ENCODE assay signal across 16 cellular contexts in the genomic region with DNA sequence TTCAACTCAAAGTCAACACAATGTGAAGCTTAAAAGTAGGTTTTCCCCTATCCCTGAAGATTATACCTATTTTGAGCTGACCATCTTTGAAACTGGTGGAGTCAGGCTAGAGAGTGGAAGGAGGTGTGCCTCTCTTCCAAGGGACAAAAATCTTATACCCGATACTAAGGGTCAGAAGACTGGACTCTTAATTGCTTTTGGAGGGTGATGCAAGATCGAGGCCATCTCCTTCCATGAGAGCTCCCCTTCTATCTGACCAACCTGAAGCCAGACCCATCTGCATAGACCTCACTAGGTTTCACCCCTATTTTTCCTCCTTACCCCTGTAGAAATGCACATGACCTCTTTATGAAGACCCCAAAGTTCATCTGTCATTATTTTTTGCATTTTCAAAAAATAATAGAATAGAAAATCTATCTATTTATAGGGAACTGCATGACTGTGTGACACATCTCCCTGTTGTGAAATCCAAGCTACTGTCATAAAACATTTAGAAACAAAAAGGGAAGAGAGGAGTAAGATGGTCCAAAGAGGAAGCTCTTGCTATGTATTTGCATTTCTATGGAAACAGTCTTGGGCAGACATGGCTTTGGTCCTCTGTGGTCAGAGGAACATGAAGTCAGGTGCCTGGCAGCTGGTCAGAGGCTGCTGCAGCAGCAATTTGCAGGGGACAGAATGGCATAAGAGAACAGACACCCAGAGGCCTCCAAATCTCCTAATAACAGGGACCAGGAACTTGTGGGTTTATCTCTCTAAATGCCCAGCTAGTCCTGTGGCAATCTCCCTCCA.
DNase-seq lines count a peak whose midpoint lies in the region; ATAC-seq and TF ChIP-seq lines count a peak whose summit lies in the region.
"Had no signal": no experiment of that assay in that cellular context is flagged by ENCODE, and none has a peak within 500 bp of the region (broad histone marks: within the 10 kb centered on the region; RNA-seq: fewer than 3 reads in every experiment).

No MANE protein-coding gene starts in this region.

- TF ChIP-seq POLR2A in heart left ventricle (IDR thresholded peaks at IDR 0.05) = no peak

- no peaks in the 10 kb centered on the region for H3K36me3 ChIP-seq in heart left ventricle

- peaks cover 0 to 1% (median 0%) of the 10 kb centered on the region in 9 donors for H3K27me3 ChIP-seq in heart left ventricle

- peaks cover 30% of the 10 kb centered on the region for H3K4me1 Mint-ChIP-seq in CD14-positive monocyte

- H3K27me3 Mint-ChIP-seq in CD14-positive monocyte (ENCODE audit: low read depth in 3 of 3) = peaks cover 5 to 11% (median 8%) of the 10 kb centered on the region in 3 donors

- peaks cover 14 to 25% (median 20%) of the 10 kb centered on the region in 7 donors for H3K9me3 Mint-ChIP-seq in CD14-positive monocyte

- peak; percentile 96 for DNase-seq in CD14-positive monocyte (ENCODE audit: low spot score)
- DNase-seq in SKM-1 treated with dmso at 0.1 percent for 144 hours (lab: John Stamatoyannopoulos, UW; ENCODE audit: unreplicated experiment) = peak; percentile 99
- peak; percentile 33 to 68 (median 56) for DNase-seq in heart left ventricle
- DNase-seq in pons (ENCODE audit: low spot score) = peak; percentile 87
- DNase-seq in activated CD8-positive, alpha-beta memory T cell treated with anti-CD3 and anti-CD28 coated beads, Interleukin-2, amount 50 U/mL, for 48 hours = no peak
- no peak for DNase-seq in NCI-H1417 (lab: John Stamatoyannopoulos, UW)
- DNase-seq: activated CD8-positive, alpha-beta T cell treated with anti-CD3 and anti-CD28 coated beads for 36 hours; foreskin keratinocyte; islet precursor cell; NCI-H1417 treated with DMSO at 0.1 percent for 48 hours; NCI-H510A treated with DMSO at 0.1 percent for 48 hours; nephron progenitor cell; T-helper 9 cell had no signal

- ATAC-seq in heart left ventricle (peak; percentile 65 to 93 (median 84)), HG03108 (IDR thresholded peaks at IDR 0.05; ENCODE audit: unreplicated experiment) (no peak), HG02678 (IDR thresholded peaks at IDR 0.05; ENCODE audit: unreplicated experiment) (no peak)
- ATAC-seq: activated CD8-positive, alpha-beta T cell treated with anti-CD3 and anti-CD28 coated beads for 36 hours; foreskin keratinocyte had no signal

- peaks cover 0 to 26% (median 16%) of the 10 kb centered on the region in 12 donors for H3K9me3 ChIP-seq in heart left ventricle

- H3K4me3 Mint-ChIP-seq in CD14-positive monocyte = peak overlapping the region in 1 of 2 donors; percentile 50
- H3K4me3 Mint-ChIP-seq: activated CD8-positive, alpha-beta T cell treated with anti-CD3 and anti-CD28 coated beads for 36 hours; nephron progenitor cell had no signal

- peaks cover 0 to 13% (median 0%) of the 10 kb centered on the region in 12 donors for H3K4me1 ChIP-seq in heart left ventricle
- H3K4me1 ChIP-seq: foreskin keratinocyte had no signal

- H3K4me3 ChIP-seq in heart left ventricle = no peak overlapping the region

- H3K27ac Mint-ChIP-seq in CD14-positive monocyte = peak overlapping the region; percentile 97 to 100 (median 98)
- H3K27ac Mint-ChIP-seq: activated CD8-positive, alpha-beta T cell treated with anti-CD3 and anti-CD28 coated beads for 36 hours; activated T-helper 2 cell treated with anti-CD3 and anti-CD28 coated beads, Interferon-gamma antibody, Interleukin-2, Interleukin-4, amounts not matched to agents 10 μg/mL and 5 μg/mL and 100 μg/mL, durations not matched to agents 14 hours and 24 hours and 36 hours; nephron progenitor cell had no signal

- no peak for TF ChIP-seq CTCF in CD14-positive monocyte (IDR thresholded peaks at IDR 0.05)
- no peak for TF ChIP-seq CTCF in heart left ventricle (IDR thresholded peaks at IDR 0.05)

- H3K36me3 Mint-ChIP-seq in CD14-positive monocyte = peaks cover 11 to 22% of the 10 kb centered on the region in 2 donors

- H3K27ac ChIP-seq in heart left ventricle = peak overlapping the region in 4 of 12 donors; percentile 13 to 85 (median 22)
- H3K27ac ChIP-seq: foreskin keratinocyte had no signal

- WGBS in heart left ventricle, 4 donors = 65 to 85% (median 72%) methylated on average over 2 of the region's 2 CpGs

- intact Hi-C loops in CD14-positive monocyte (cut with micrococcal nuclease) = loop anchor here in 1 of 2 donors (1.0 to 5.0 kb wide), 3 partner anchors 17 to 167 kb away; no protein-coding TSS in a partner anchor
- intact Hi-C loops in heart left ventricle (cut with DNase I) = no loop called here

Comparison
In these comparisons a context has a peak if more than half of its experiments do, and no peak if none do; other contexts are left out.
1. DNase-seq: peak in CD14-positive monocyte (single experiment), SKM-1 treated with dmso at 0.1 percent for 144 hours (single experiment), heart left ventricle (5 of 5) and pons (single experiment); none in activated CD8-positive, alpha-beta memory T cell treated with anti-CD3 and anti-CD28 coated beads, Interleukin-2, amount 50 U/mL, for 48 hours (single experiment) and NCI-H1417 (0 of 3).
2. ATAC-seq: peak in heart left ventricle (4 of 4); none in HG03108 (single experiment) and HG02678 (single experiment).